ENCODE assay signal across 18 cellular contexts in genomic region chr16:67885545-67885944, GRCh38. TPM values are rescaled to one million over a fixed set of nuclear protein-coding genes. Genes with fewer than 3 reads are reported as not detected.
DNase-seq lines count a peak whose midpoint lies in the region; ATAC-seq and TF ChIP-seq lines count a peak whose summit lies in the region.
"Had no signal": no experiment of that assay in that cellular context is flagged by ENCODE, and none has a peak within 500 bp of the region (broad histone marks: within the 10 kb centered on the region; RNA-seq: fewer than 3 reads in every experiment).

No MANE protein-coding gene starts in this region.

- DNase-seq in psoas muscle, result no peak
- DNase-seq in MM.1S, result no peak
- DNase-seq in testis, result no peak
- DNase-seq in stimulated activated CD4-positive, alpha-beta T cell treated with anti-CD3 and anti-CD28 coated beads, Interleukin-4, amount 100 ng/mL, for 24 hours, result no peak
- DNase-seq: activated CD8-positive, alpha-beta memory T cell treated with anti-CD3 and anti-CD28 coated beads, Interleukin-2, amount 50 U/mL, for 48 hours; activated gamma-delta T cell; adrenal gland; cortex of kidney; heart right ventricle; immature natural killer cell; Karpas-422; NCI-H1694 treated with DMSO at 0.1 percent for 48 hours; NCI-H69 had no signal

- H3K9me3 ChIP-seq in HUES6 (ENCODE audit: control insufficient read depth, insufficient read depth, low read depth, low read length) (no peaks in the 10 kb centered on the region), psoas muscle (no peaks in the 10 kb centered on the region), MM.1S (replicated peaks; ENCODE audit: insufficient read depth, low read length) (no peaks in the 10 kb centered on the region), testis (no peaks in the 10 kb centered on the region)
- H3K9me3 ChIP-seq: adrenal gland, heart right ventricle, suprapubic skin had no signal

- no peak overlapping the region for H2AFZ ChIP-seq in MM.1S (ENCODE audit: low read length)

- H3K36me3 ChIP-seq in HUES6 (ENCODE audit: control insufficient read depth, insufficient read depth, low read length) (peaks cover 37% of the 10 kb centered on the region), psoas muscle (ENCODE audit: insufficient read depth in 1 of 2, low read depth in 1 of 2) (peaks cover 0 to 53% of the 10 kb centered on the region in 2 donors), MM.1S (replicated peaks; ENCODE audit: insufficient read depth, low read length) (no peaks in the 10 kb centered on the region), testis (ENCODE audit: low read depth, missing control alignments) (no peaks in the 10 kb centered on the region)

- TF ChIP-seq CTCF in psoas muscle (IDR thresholded peaks at IDR 0.05) (no peak), MM.1S (IDR thresholded peaks at IDR 0.05; ENCODE audit: low read length) (no peak), testis (IDR thresholded peaks at IDR 0.05) (no peak)

- no peaks in the 10 kb centered on the region for H3K27me3 ChIP-seq in HUES6 (ENCODE audit: control insufficient read depth, insufficient read depth, low read length)
- no peaks in the 10 kb centered on the region for H3K27me3 ChIP-seq in psoas muscle (ENCODE audit: insufficient read depth in 3 of 3, low read length in 2 of 3)
- no peaks in the 10 kb centered on the region for H3K27me3 ChIP-seq in MM.1S (replicated peaks; ENCODE audit: insufficient read depth, low read length)
- H3K27me3 ChIP-seq in testis, result no peaks in the 10 kb centered on the region
- H3K27me3 ChIP-seq: adrenal gland, heart right ventricle, suprapubic skin had no signal

- H3K9me2 ChIP-seq in MM.1S (replicated peaks; ENCODE audit: insufficient read depth, low read length), result no peaks in the 10 kb centered on the region

- H3K27ac ChIP-seq in HUES6 (ENCODE audit: low read depth, low read length) (no peak overlapping the region), cingulate gyrus (ENCODE audit: low read depth, low read length) (peak overlapping the region; percentile 95), psoas muscle (peak overlapping the region; percentile 93), MM.1S (ENCODE audit: low read length) (no peak overlapping the region), testis (no peak overlapping the region)
- H3K27ac ChIP-seq: suprapubic skin had no signal

- no peaks in the 10 kb centered on the region for H4K20me1 ChIP-seq in MM.1S (ENCODE audit: insufficient read depth, low read length)

- peak overlapping the region; percentile 3 for H3K9ac ChIP-seq in HUES6 (ENCODE audit: low read length)
- H3K9ac ChIP-seq in MM.1S (ENCODE audit: low read length), result no peak overlapping the region

- no peak for ATAC-seq in psoas muscle

- intact Hi-C loops in psoas muscle (cut with DNase I), result loop anchor here in 1 of 2 donors (10.0 kb wide), 1 partner anchor 349 kb away; the partner anchor contains the start of gene ESRP2
- intact Hi-C loops in testis (cut with DNase I; ENCODE audit: low total_unique reads), result no loop called here

- H3K4me1 ChIP-seq in HUES6 (ENCODE audit: control insufficient read depth, insufficient read depth, low read length) (peaks cover 28% of the 10 kb centered on the region; the same call in 1 of the 2 replicates), psoas muscle (peaks cover 49% of the 10 kb centered on the region), MM.1S (ENCODE audit: low read length) (no peaks in the 10 kb centered on the region), testis (peaks cover 10% of the 10 kb centered on the region)

- no peaks in the 10 kb centered on the region for H3F3A ChIP-seq in MM.1S (ENCODE audit: insufficient read depth, low read length)

- H3K79me2 ChIP-seq in MM.1S (ENCODE audit: low read length), result no peaks in the 10 kb centered on the region

- 83 to 95% (median 90%) methylated on average over 10 to 12 of the region's 12 CpGs for WGBS in psoas muscle, 3 donors
- 88 to 95% methylated on average over 1 to 12 of the region's 12 CpGs for WGBS in testis, 2 donors

- no peak for TF ChIP-seq POLR2A in testis (IDR thresholded peaks at IDR 0.05)

- no peak overlapping the region for H3K4me2 ChIP-seq in MM.1S (ENCODE audit: low read depth, low read length)

- H3K4me3 ChIP-seq in HUES6 (ENCODE audit: low read depth, low read length) (peak overlapping the region; percentile 37; the same call in 1 of the 2 replicates), psoas muscle (no peak overlapping the region), MM.1S (ENCODE audit: low read length) (no peak overlapping the region), testis (no peak overlapping the region)
- H3K4me3 ChIP-seq: adrenal gland had no signal

RNA-seq across cellular contexts. Expression of gene NRN1L, which starts 0.9 kb away (rescaled TPM):
- total RNA-seq in psoas muscle (1 to 10 TPM in 1 of 4 donors, under 1 TPM in 1, not detected in 2; 0.77 to 1.1 TPM), testis (1 to 10 TPM; 4.2 to 8.1 TPM)
- polyA plus RNA-seq in psoas muscle (under 1 TPM; 0.23 to 0.38 (median 0.37) TPM), testis (ENCODE audit: insufficient read depth, low read depth, low replicate concordance) (2.9 TPM)
- total RNA-seq: HT1080, mononuclear cell had no signal

RNA-seq across cellular contexts. Expression of gene PSKH1, which starts 7.5 kb away (rescaled TPM):
- total RNA-seq in psoas muscle, result 10 to 100 TPM; 11.3 to 18.8 (median 16.4) TPM
- 10 to 100 TPM in 2 of 3 donors, 1 to 10 TPM in 1; 9.6 to 16.9 (median 11.0) TPM for polyA plus RNA-seq in psoas muscle
- 10 to 100 TPM; 47.7 to 50.5 TPM for total RNA-seq in testis
- 66.8 TPM for polyA plus RNA-seq in testis (ENCODE audit: insufficient read depth, low read depth, low replicate concordance)

RNA-seq across cellular contexts. Expression of gene EDC4, which starts 12.7 kb away (rescaled TPM):
- total RNA-seq in psoas muscle (10 to 100 TPM; 33.8 to 52.1 (median 42.1) TPM), testis (100 to 1,000 TPM; 106 to 107 TPM)
- polyA plus RNA-seq in psoas muscle (10 to 100 TPM; 21.1 to 32.2 (median 23.8) TPM), testis (ENCODE audit: insufficient read depth, low read depth, low replicate concordance) (96.7 TPM)

RNA-seq across cellular contexts. Expression of gene CENPT, which starts 38.1 kb away (rescaled TPM):
- total RNA-seq in psoas muscle (10 to 100 TPM; 17.2 to 26.4 (median 19.2) TPM), testis (100 to 1,000 TPM; 115 to 154 TPM)
- polyA plus RNA-seq in psoas muscle (10 to 100 TPM; 13.8 to 19.9 (median 19.9) TPM), testis (ENCODE audit: insufficient read depth, low read depth, low replicate concordance) (108 TPM)

RNA-seq across cellular contexts. Expression of gene NUTF2, which starts 38.8 kb away (rescaled TPM):
- total RNA-seq in psoas muscle (100 to 1,000 TPM in 2 of 4 donors, 10 to 100 TPM in 2; 77.4 to 104 (median 96.8) TPM), testis (100 to 1,000 TPM; 239 to 297 TPM)
- polyA plus RNA-seq in psoas muscle (100 to 1,000 TPM; 129 to 170 (median 134) TPM), testis (ENCODE audit: insufficient read depth, low read depth, low replicate concordance) (121 TPM)

Comparison
In these comparisons a context has a peak if more than half of its experiments do, and no peak if none do; other contexts are left out.
1. H3K27ac ChIP-seq: peak in cingulate gyrus (single experiment) and psoas muscle (single experiment); none in HUES6 (single experiment), MM.1S (single experiment) and testis (0 of 2).